Comparison of ENCODE assay signal across 8 cellular contexts in genomic region chr17:76102944-76103273, GRCh38. TPM values are rescaled to one million over a fixed set of nuclear protein-coding genes. Genes with fewer than 3 reads are reported as not detected.
DNase-seq lines count a peak whose midpoint lies in the region; ATAC-seq, FAIRE-seq and TF ChIP-seq lines count a peak whose summit lies in the region.

No MANE protein-coding gene starts in this region.

- no peaks in the 10 kb centered on the region for H3K9me3 ChIP-seq in left ventricle myocardium inferior (replicated peaks)
- no peaks in the 10 kb centered on the region for H3K9me3 ChIP-seq in K562 (replicated peaks; ENCODE audit: control insufficient read depth, insufficient read depth, low read depth, low read length)

- H2BK5ac ChIP-seq in mesendoderm (ENCODE audit: low read length), result peak overlapping the region; percentile 13

- DNase-seq in left ventricle myocardium inferior (no peak), Right ventricle myocardium superior (no peak), K562 (ENCODE audit: extremely low read depth in 1 of 4, low spot score in 3 of 4) (no peak), mesendoderm (no peak), NCI-H2171 treated with DMSO at 0.1 percent for 48 hours (lab: John Stamatoyannopoulos, UW) (no peak), GM13976 (ENCODE audit: low spot score) (no peak)

- H3K9me1 ChIP-seq in K562 (ENCODE audit: control insufficient read depth, insufficient read depth, low read length), result peaks cover 2% of the 10 kb centered on the region

- peaks cover 30% of the 10 kb centered on the region for H3K4me1 ChIP-seq in left ventricle myocardium inferior
- peaks cover 12 to 15% of the 10 kb centered on the region in 2 experiments for H3K4me1 ChIP-seq in K562 (replicated peaks in 1 of 2; ENCODE audit: control insufficient read depth in 2 of 2, insufficient read depth in 2 of 2, low read length in 2 of 2)
- peaks cover 2% of the 10 kb centered on the region for H3K4me1 ChIP-seq in mesendoderm (ENCODE audit: control insufficient read depth, low read depth, low read length)

- ATAC-seq in Right ventricle myocardium superior (ENCODE audit: poor library complexity), result no peak
- ATAC-seq in K562, result 0 out of 3 replicates have a peak, but pooled peaks have one; percentile 3
- ATAC-seq in GM18511 (IDR thresholded peaks at IDR 0.05; ENCODE audit: unreplicated experiment), result no peak
- no peak for ATAC-seq in HG02870 (IDR thresholded peaks at IDR 0.05; ENCODE audit: unreplicated experiment)

- H3K27me3 ChIP-seq in left ventricle myocardium inferior (ENCODE audit: low read depth), result no peaks in the 10 kb centered on the region
- H3K27me3 ChIP-seq in K562 (ENCODE audit: control insufficient read depth in 2 of 2, insufficient read depth in 2 of 2, low read length in 2 of 2), result no peaks in the 10 kb centered on the region
- H3K27me3 ChIP-seq in mesendoderm (ENCODE audit: insufficient read depth, low read length, poor library complexity), result no peaks in the 10 kb centered on the region

- H3K9ac ChIP-seq in K562 (ENCODE audit: insufficient read depth in 1 of 2, low read depth in 2 of 2, low read length in 2 of 2), result peak overlapping the region; percentile 81 to 95
- H3K9ac ChIP-seq in mesendoderm (ENCODE audit: low read length), result peak overlapping the region; percentile 98

- no TSS peak for BruUV-seq in K562 (replicated peaks; lab: Mats Ljungman, UMichigan)

- TF ChIP-seq CTCF in left ventricle myocardium inferior (IDR thresholded peaks at IDR 0.05; ENCODE audit: borderline replicate concordance) (no peak), K562 (IDR thresholded peaks at IDR 0.05 in 2 of 3, conservative IDR thresholded peaks at IDR 0.05 in 1 of 3; ENCODE audit: insufficient read depth in 2 of 3, low read depth in 1 of 3, low read length in 3 of 3) (no peak), GM13976 (IDR thresholded peaks at IDR 0.05; ENCODE audit: borderline replicate concordance, control extremely low read depth, extremely low read depth, insufficient read depth, missing control alignments) (no peak)

- TF ChIP-seq EP300 in K562 (IDR thresholded peaks at IDR 0.05; ENCODE audit: low read length), result no peak

- peaks cover 10% of the 10 kb centered on the region for H3K79me1 ChIP-seq in mesendoderm (ENCODE audit: low read length)

- no peaks in the 10 kb centered on the region for H4K20me1 ChIP-seq in K562 (replicated peaks; ENCODE audit: control insufficient read depth, insufficient read depth, low read length)

- FAIRE-seq in K562 (lab: Jason Lieb, UNC), result no peak

- H3K4ac ChIP-seq in mesendoderm (ENCODE audit: low read depth, low read length), result peak overlapping the region; percentile 18

- CTCF ChIA-PET in K562 (lab: Yijun Ruan, JAX; ENCODE audit: low intra/inter-chr PET ratio), result no interaction called here

- H2BK120ac ChIP-seq in mesendoderm (ENCODE audit: low read depth, low read length), result no peak overlapping the region

- H3K4me3 ChIP-seq in left ventricle myocardium inferior (peak overlapping the region; percentile 86), K562 (peak overlapping the region; percentile 88), mesendoderm (ENCODE audit: low read length) (peak overlapping the region; percentile 98)

- no peak for TF ChIP-seq POLR2A in K562 (conservative IDR thresholded peaks at IDR 0.05)

- H2AFZ ChIP-seq in K562 (ENCODE audit: low read depth, low read length), result peak overlapping the region; percentile 99

- peak overlapping the region; percentile 86 for H3K27ac ChIP-seq in left ventricle myocardium inferior (replicated peaks)
- peak overlapping the region; percentile 79 for H3K27ac ChIP-seq in K562 (ENCODE audit: extremely low read depth, low read depth, low read length)
- H3K27ac ChIP-seq in mesendoderm (ENCODE audit: low read depth, low read length), result peak overlapping the region; percentile 10

- POLR2A ChIA-PET in K562 (lab: Yijun Ruan, JAX), result interaction anchor here (0.6 to 1.3 kb wide), 4 partner anchors 15 to 160 kb away, joined by 3 to 4 read pairs (median 4); no protein-coding TSS in a partner anchor

- H2BK15ac ChIP-seq in mesendoderm (replicated peaks; ENCODE audit: low read depth), result no peak overlapping the region

- in situ Hi-C loops in K562 (cut with MboI), result no loop called here
- in situ Hi-C loops in GM13976 (cut with MboI; ENCODE audit: low sequenced_read_pairs, unreplicated experiment), result no loop called here

- no peak overlapping the region for H3K23ac ChIP-seq in mesendoderm (ENCODE audit: low read length)

- no peak overlapping the region for H2AK5ac ChIP-seq in mesendoderm (ENCODE audit: low read length)

- H3K18ac ChIP-seq in mesendoderm (ENCODE audit: low read length), result no peak overlapping the region

- peaks cover 39% of the 10 kb centered on the region for H3K36me3 ChIP-seq in left ventricle myocardium inferior
- H3K36me3 ChIP-seq in K562 (ENCODE audit: control insufficient read depth, insufficient read depth, low read length), result peaks cover 27% of the 10 kb centered on the region; the same call in 2 of the 3 replicates
- H3K36me3 ChIP-seq in mesendoderm (ENCODE audit: control insufficient read depth, insufficient read depth, low read length), result peaks cover 2% of the 10 kb centered on the region

- no peak overlapping the region for H4K8ac ChIP-seq in mesendoderm (ENCODE audit: low read depth, low read length)

- no peak for TF ChIP-seq RAD21 in K562 (CRISPR knock-in tag; conservative IDR thresholded peaks at IDR 0.05 in 1 of 2, IDR thresholded peaks at IDR 0.05 in 1 of 2)

- intact Hi-C loops in left ventricle myocardium inferior (cut with micrococcal nuclease), result no loop called here
- intact Hi-C loops in Right ventricle myocardium superior (cut with DNase I), result no loop called here
- intact Hi-C loops in K562 (cut with micrococcal nuclease), result no loop called here

- H3K79me2 ChIP-seq in K562 (ENCODE audit: control insufficient read depth, insufficient read depth, low read length) (peaks cover 11% of the 10 kb centered on the region), mesendoderm (ENCODE audit: control insufficient read depth, insufficient read depth, low read length) (peaks cover 10% of the 10 kb centered on the region)

- no peak overlapping the region for H4K5ac ChIP-seq in mesendoderm (ENCODE audit: low read length)

- WGBS in K562 (ENCODE audit: insufficient coverage, low coverage, missing lambda C conversion rate), result 3% methylated on average over 4 of the region's 4 CpGs
- WGBS in mesendoderm (ENCODE audit: extremely low coverage, insufficient coverage, low lambda C conversion rate), result no CpG with 5 or more reads among the region's 4 CpGs

- peak overlapping the region; percentile 100 for H3K56ac ChIP-seq in mesendoderm (ENCODE audit: low read length)

- peak overlapping the region; percentile 95 for H3K4me2 ChIP-seq in K562 (ENCODE audit: insufficient read depth, low read length)
- H3K4me2 ChIP-seq in mesendoderm (ENCODE audit: low read length), result peak overlapping the region; percentile 99

RNA-seq across cellular contexts. Expression of gene EXOC7, which starts 0.7 kb away (rescaled TPM):
- 81.1 TPM for total RNA-seq in left ventricle myocardium inferior
- 74.7 TPM for total RNA-seq in Right ventricle myocardium superior
- total RNA-seq in K562 (2011; cell fraction: chromatin; rRNA removed; ENCODE audit: low replicate concordance), result 106 and 307 TPM in 2 replicates
- 138 and 157 TPM in 2 replicates for total RNA-seq in K562 (2011; cell fraction: nucleolus; rRNA removed)
- total RNA-seq in K562 (2011; cell fraction: nucleoplasm; rRNA removed), result 108 and 119 TPM in 2 replicates
- 35.0 and 35.5 TPM in 2 replicates for total RNA-seq in K562 (2014; rRNA removed)
- total RNA-seq in K562 (2014; rRNA removed; fragmentation: Illumina TruSeq; extraction: Trizol), result 29.0 and 30.3 TPM in 2 replicates
- 36.3 and 42.4 TPM in 2 replicates for total RNA-seq in K562 (2015; rRNA removed; fragmentation: Illumina TruSeq; extraction: Trizol)
- total RNA-seq in K562 (2021), result 53.1 and 57.0 TPM in 2 replicates
- polyA plus RNA-seq in K562 (2011; rRNA removed), result 36.5 and 37.1 TPM in 2 replicates
- polyA plus RNA-seq in K562 (2011; cell fraction: cytosol; rRNA removed), result 30.9 and 53.6 TPM in 2 replicates
- polyA plus RNA-seq in K562 (2011; cell fraction: nucleus; rRNA removed), result 85.3 and 123 TPM in 2 replicates
- 44.4 and 49.7 TPM in 2 replicates for polyA plus RNA-seq in K562 (2012)
- polyA plus RNA-seq in K562 (2014; fragmentation: Illumina TruSeq; extraction: Trizol), result 27.8 and 31.2 TPM in 2 replicates
- polyA plus RNA-seq in K562 (2014; fragmentation: Nextera tagmentation; extraction: Ambion mirVana), result 10 to 100 TPM; 18.6 to 20.2 TPM
- 30.5 and 36.2 TPM in 2 replicates for polyA plus RNA-seq in K562 (2014; rRNA removed)
- polyA minus RNA-seq in K562 (2011; rRNA and poly(A)+ RNA removed), result 31.0 and 40.9 TPM in 2 replicates
- polyA minus RNA-seq in K562 (2011; cell fraction: cytosol; rRNA and poly(A)+ RNA removed), result 32.9 and 34.2 TPM in 2 replicates
- 58.6 and 66.9 TPM in 2 replicates for polyA minus RNA-seq in K562 (2011; cell fraction: nucleus; rRNA and poly(A)+ RNA removed)
- polyA plus RNA-seq in mesendoderm (2013, experiment 1 of 2), result 58.1 TPM
- 61.9 TPM for polyA plus RNA-seq in mesendoderm (2013, experiment 2 of 2)

RNA-seq across cellular contexts. Expression of gene ZACN, which starts 23.9 kb away (rescaled TPM):
- not detected for total RNA-seq in left ventricle myocardium inferior
- total RNA-seq in Right ventricle myocardium superior, result not detected
- 0.32 TPM in 1 of 2 replicates, not detected in the other for total RNA-seq in K562 (2011; cell fraction: chromatin; rRNA removed; ENCODE audit: low replicate concordance)
- 0.13 TPM in 1 of 2 replicates, not detected in the other for total RNA-seq in K562 (2011; cell fraction: nucleolus; rRNA removed)
- total RNA-seq in K562 (2011; cell fraction: nucleoplasm; rRNA removed), result not detected in 2 replicates
- total RNA-seq in K562 (2014; rRNA removed), result not detected in 2 replicates
- total RNA-seq in K562 (2014; rRNA removed; fragmentation: Illumina TruSeq; extraction: Trizol), result not detected in 2 replicates
- not detected in 2 replicates for total RNA-seq in K562 (2015; rRNA removed; fragmentation: Illumina TruSeq; extraction: Trizol)
- 0.07 TPM in 1 of 2 replicates, not detected in the other for total RNA-seq in K562 (2021)
- not detected in 2 replicates for polyA plus RNA-seq in K562 (2011; rRNA removed)
- not detected in 2 replicates for polyA plus RNA-seq in K562 (2011; cell fraction: cytosol; rRNA removed)
- 0.07 and 0.20 TPM in 2 replicates for polyA plus RNA-seq in K562 (2011; cell fraction: nucleus; rRNA removed)
- polyA plus RNA-seq in K562 (2012), result 3.9 and 6.5 TPM in 2 replicates
- polyA plus RNA-seq in K562 (2014; fragmentation: Illumina TruSeq; extraction: Trizol), result not detected in 2 replicates
- polyA plus RNA-seq in K562 (2014; fragmentation: Nextera tagmentation; extraction: Ambion mirVana), result not detected
- not detected in 2 replicates for polyA plus RNA-seq in K562 (2014; rRNA removed)
- polyA minus RNA-seq in K562 (2011; rRNA and poly(A)+ RNA removed), result not detected in 2 replicates
- not detected in 2 replicates for polyA minus RNA-seq in K562 (2011; cell fraction: cytosol; rRNA and poly(A)+ RNA removed)
- not detected in 2 replicates for polyA minus RNA-seq in K562 (2011; cell fraction: nucleus; rRNA and poly(A)+ RNA removed)
- polyA plus RNA-seq in mesendoderm (2013, experiment 1 of 2), result 0.03 TPM
- polyA plus RNA-seq in mesendoderm (2013, experiment 2 of 2), result 0.01 TPM

RNA-seq across cellular contexts. Expression of gene GALR2, which starts 28.3 kb away (rescaled TPM):
- total RNA-seq in left ventricle myocardium inferior, result not detected
- not detected for total RNA-seq in Right ventricle myocardium superior
- total RNA-seq in K562 (2011; cell fraction: chromatin; rRNA removed; ENCODE audit: low replicate concordance), result not detected in 2 replicates
- total RNA-seq in K562 (2011; cell fraction: nucleolus; rRNA removed), result 0.17 TPM in 1 of 2 replicates, not detected in the other
- not detected in 2 replicates for total RNA-seq in K562 (2011; cell fraction: nucleoplasm; rRNA removed)
- total RNA-seq in K562 (2014; rRNA removed), result not detected in 2 replicates
- not detected in 2 replicates for total RNA-seq in K562 (2014; rRNA removed; fragmentation: Illumina TruSeq; extraction: Trizol)
- total RNA-seq in K562 (2015; rRNA removed; fragmentation: Illumina TruSeq; extraction: Trizol), result not detected in 2 replicates
- total RNA-seq in K562 (2021), result not detected in 2 replicates
- polyA plus RNA-seq in K562 (2011; rRNA removed), result not detected in 2 replicates
- 0.18 TPM in 1 of 2 replicates, not detected in the other for polyA plus RNA-seq in K562 (2011; cell fraction: cytosol; rRNA removed)
- not detected in 2 replicates for polyA plus RNA-seq in K562 (2011; cell fraction: nucleus; rRNA removed)
- not detected in 2 replicates for polyA plus RNA-seq in K562 (2012)
- polyA plus RNA-seq in K562 (2014; fragmentation: Illumina TruSeq; extraction: Trizol), result not detected in 2 replicates
- not detected for polyA plus RNA-seq in K562 (2014; fragmentation: Nextera tagmentation; extraction: Ambion mirVana)
- polyA plus RNA-seq in K562 (2014; rRNA removed), result 0.34 TPM in 1 of 2 replicates, not detected in the other
- not detected in 2 replicates for polyA minus RNA-seq in K562 (2011; rRNA and poly(A)+ RNA removed)
- polyA minus RNA-seq in K562 (2011; cell fraction: cytosol; rRNA and poly(A)+ RNA removed), result not detected in 2 replicates
- polyA minus RNA-seq in K562 (2011; cell fraction: nucleus; rRNA and poly(A)+ RNA removed), result not detected in 2 replicates
- 0.24 TPM for polyA plus RNA-seq in mesendoderm (2013, experiment 1 of 2)
- polyA plus RNA-seq in mesendoderm (2013, experiment 2 of 2), result 0.15 TPM

RNA-seq across cellular contexts. Expression of gene SRP68, which starts 30.6 kb away (rescaled TPM):
- 57.4 TPM for total RNA-seq in left ventricle myocardium inferior
- total RNA-seq in Right ventricle myocardium superior, result 57.9 TPM
- 133 and 147 TPM in 2 replicates for total RNA-seq in K562 (2011; cell fraction: chromatin; rRNA removed; ENCODE audit: low replicate concordance)
- 62.8 and 73.2 TPM in 2 replicates for total RNA-seq in K562 (2011; cell fraction: nucleolus; rRNA removed)
- 99.2 and 124 TPM in 2 replicates for total RNA-seq in K562 (2011; cell fraction: nucleoplasm; rRNA removed)
- total RNA-seq in K562 (2014; rRNA removed), result 29.8 and 35.3 TPM in 2 replicates
- total RNA-seq in K562 (2014; rRNA removed; fragmentation: Illumina TruSeq; extraction: Trizol), result 32.4 and 33.8 TPM in 2 replicates
- 33.6 and 36.2 TPM in 2 replicates for total RNA-seq in K562 (2015; rRNA removed; fragmentation: Illumina TruSeq; extraction: Trizol)
- 73.5 and 77.4 TPM in 2 replicates for total RNA-seq in K562 (2021)
- polyA plus RNA-seq in K562 (2011; rRNA removed), result 79.6 and 93.4 TPM in 2 replicates
- 55.4 and 75.0 TPM in 2 replicates for polyA plus RNA-seq in K562 (2011; cell fraction: cytosol; rRNA removed)
- 49.7 and 56.7 TPM in 2 replicates for polyA plus RNA-seq in K562 (2011; cell fraction: nucleus; rRNA removed)
- 73.7 and 81.8 TPM in 2 replicates for polyA plus RNA-seq in K562 (2012)
- polyA plus RNA-seq in K562 (2014; fragmentation: Illumina TruSeq; extraction: Trizol), result 85.7 and 92.6 TPM in 2 replicates
- 10 to 100 TPM; 29.4 to 31.4 TPM for polyA plus RNA-seq in K562 (2014; fragmentation: Nextera tagmentation; extraction: Ambion mirVana)
- 62.8 and 63.5 TPM in 2 replicates for polyA plus RNA-seq in K562 (2014; rRNA removed)
- polyA minus RNA-seq in K562 (2011; rRNA and poly(A)+ RNA removed), result 82.1 and 85.9 TPM in 2 replicates
- 40.9 and 46.4 TPM in 2 replicates for polyA minus RNA-seq in K562 (2011; cell fraction: cytosol; rRNA and poly(A)+ RNA removed)
- polyA minus RNA-seq in K562 (2011; cell fraction: nucleus; rRNA and poly(A)+ RNA removed), result 22.2 and 39.0 TPM in 2 replicates
- polyA plus RNA-seq in mesendoderm (2013, experiment 1 of 2), result 61.7 TPM
- 60.7 TPM for polyA plus RNA-seq in mesendoderm (2013, experiment 2 of 2)

RNA-seq across cellular contexts. Expression of gene FOXJ1, which starts 38.1 kb away (rescaled TPM):
- total RNA-seq in left ventricle myocardium inferior (not detected), Right ventricle myocardium superior (not detected), K562 (2014; rRNA removed) (not detected in 2 replicates), K562 (2014; rRNA removed; fragmentation: Illumina TruSeq; extraction: Trizol) (not detected in 2 replicates), K562 (2015; rRNA removed; fragmentation: Illumina TruSeq; extraction: Trizol) (not detected in 2 replicates), K562 (2021) (0.07 TPM in 2 replicates)
- not detected in 2 replicates for total RNA-seq in K562 (2011; cell fraction: chromatin; rRNA removed; ENCODE audit: low replicate concordance)
- not detected in 2 replicates for total RNA-seq in K562 (2011; cell fraction: nucleolus; rRNA removed)
- not detected in 2 replicates for total RNA-seq in K562 (2011; cell fraction: nucleoplasm; rRNA removed)
- polyA plus RNA-seq in K562 (2011; rRNA removed) (not detected in 2 replicates), K562 (2014; fragmentation: Illumina TruSeq; extraction: Trizol) (not detected in 2 replicates), K562 (2014; fragmentation: Nextera tagmentation; extraction: Ambion mirVana) (not detected), K562 (2014; rRNA removed) (not detected in 2 replicates)
- 0.03 TPM in 1 of 2 replicates, not detected in the other for polyA plus RNA-seq in K562 (2011; cell fraction: cytosol; rRNA removed)
- not detected in 2 replicates for polyA plus RNA-seq in K562 (2011; cell fraction: nucleus; rRNA removed)
- polyA plus RNA-seq in K562 (2012), result 0.06 TPM in 1 of 2 replicates, not detected in the other
- polyA minus RNA-seq in K562 (2011; rRNA and poly(A)+ RNA removed), result not detected in 2 replicates
- not detected in 2 replicates for polyA minus RNA-seq in K562 (2011; cell fraction: cytosol; rRNA and poly(A)+ RNA removed)
- polyA minus RNA-seq in K562 (2011; cell fraction: nucleus; rRNA and poly(A)+ RNA removed), result 0.11 TPM in 1 of 2 replicates, not detected in the other
- 0.06 TPM for polyA plus RNA-seq in mesendoderm (2013, experiment 1 of 2)
- 0.08 TPM for polyA plus RNA-seq in mesendoderm (2013, experiment 2 of 2)

Comparison
In these comparisons a context has a peak if more than half of its experiments do, and no peak if none do; other contexts are left out.
1. H3K27ac ChIP-seq: peak in every context shown above with its lines; median percentile 86 in left ventricle myocardium inferior; 79 in K562; 10 in mesendoderm.